ENCODE assay signal across 24 cellular contexts in genomic region chr20:13148402-13148801, GRCh38.
"Had no signal": no experiment of that assay in that cellular context is flagged by ENCODE, and none has a peak within 500 bp of the region (broad histone marks: within the 10 kb centered on the region; RNA-seq: fewer than 3 reads in every experiment).

No MANE protein-coding gene starts in this region.

- ATAC-seq: activated naive CD4-positive, alpha-beta T cell treated with anti-CD3 and anti-CD28 coated beads, Interleukin-2, amount 50 U/mL, for 72 hours; activated naive CD8-positive, alpha-beta T cell treated with anti-CD3 and anti-CD28 coated beads, Interleukin-2, amount 50 U/mL, for 24 hours; activated T-cell treated with anti-CD3 and anti-CD28 coated beads, Interleukin-2, amount 50 U/mL, for 4 hours; Right ventricle myocardium inferior had no signal

- H3K4me3 ChIP-seq: SK-N-MC had no signal

- H3K27ac ChIP-seq: SK-N-MC, VCaP had no signal

- DNase-seq: activated CD4-positive, alpha-beta memory T cell treated with anti-CD3 and anti-CD28 coated beads for 36 hours; activated CD4-positive, alpha-beta T cell treated with anti-CD3 and anti-CD28 coated beads, Interleukin-2, amount 10 ng/mL, durations not matched to agents 7 days and 5 days; activated CD4-positive, CD25-positive, alpha-beta regulatory T cell; activated CD8-positive, alpha-beta memory T cell treated with anti-CD3 and anti-CD28 coated beads for 24 hours; activated effector memory CD4-positive, alpha-beta T cell treated with anti-CD3 and anti-CD28 coated beads, Interleukin-2, amount 50 U/mL, for 16 hours; activated naive CD4-positive, alpha-beta T cell treated with Interleukin-2 at 50 U/mL for 16 hours; activated naive CD8-positive, alpha-beta T cell treated with anti-CD3 and anti-CD28 coated beads, Interleukin-2, amount 50 U/mL, for 24 hours; activated T-cell treated with anti-CD3 and anti-CD28 coated beads, Interleukin-2, amount 50 U/mL, for 4 hours; amniotic stem cell; KG1; NCI-H1092; NCI-H1417; NCI-H1930; NCI-H2107; NCI-H2171 treated with DMSO at 0.1 percent for 48 hours; NCI-H226; NCI-H510A; NCI-H526 treated with DMSO at 0.1 percent for 48 hours; RPMI8226; T-helper 1 cell had no signal
